ENCODE assay signal across 10 cellular contexts in genomic region chr10:5589963-5590511, GRCh38.
DNase-seq lines count a peak whose midpoint lies in the region; ATAC-seq and TF ChIP-seq lines count a peak whose summit lies in the region.
"Had no signal": no experiment of that assay in that cellular context is flagged by ENCODE, and none has a peak within 500 bp of the region (broad histone marks: within the 10 kb centered on the region; RNA-seq: fewer than 3 reads in every experiment).

No MANE protein-coding gene starts in this region.

- no peaks in the 10 kb centered on the region for H3K36me3 ChIP-seq in neural progenitor cell

- H3F3A ChIP-seq in neural progenitor cell (ENCODE audit: low read depth): peaks cover 10% of the 10 kb centered on the region

- peaks cover 44% of the 10 kb centered on the region for H3K4me1 ChIP-seq in neural progenitor cell

- DNase-seq in EH (ENCODE audit: low read depth) (peak; percentile 65), OCI-M1 (lab: John Stamatoyannopoulos, UW) (peak; percentile 78), chondrocyte (ENCODE audit: low spot score) (peak; percentile 54), neural progenitor cell (ENCODE audit: low spot score) (no peak), NCI-H226 (no peak), NCI-H748 treated with DMSO at 0.1 percent for 48 hours (lab: John Stamatoyannopoulos, UW) (no peak), HEK293T (ENCODE audit: extremely low spot score) (no peak)
- DNase-seq: cortex of kidney, NCI-H1417 treated with DMSO at 0.1 percent for 48 hours had no signal

- TF ChIP-seq CTCF in chondrocyte (IDR thresholded peaks at IDR 0.05): peak; percentile 55
- peak; percentile 16 for TF ChIP-seq CTCF in neural progenitor cell (IDR thresholded peaks at IDR 0.05)

- H3K27ac ChIP-seq in neural progenitor cell: no peak overlapping the region

- POLR2A ChIA-PET in HEK293T (lab: Yijun Ruan, JAX): interaction anchor here (0.9 kb wide), 1 partner anchor 144 kb away, joined by 3 read pairs; no protein-coding TSS in a partner anchor

- H3K4me1 Mint-ChIP-seq in chondrocyte (ENCODE audit: low read depth) (peaks cover 31% of the 10 kb centered on the region), neural progenitor cell (peaks cover 80% of the 10 kb centered on the region)

- no peaks in the 10 kb centered on the region for H3K27me3 ChIP-seq in neural progenitor cell

- no peaks in the 10 kb centered on the region for H3K9me3 ChIP-seq in neural progenitor cell (ENCODE audit: low read depth)

- ATAC-seq in HG03469 (IDR thresholded peaks at IDR 0.05; ENCODE audit: unreplicated experiment): no peak

- H3K36me3 Mint-ChIP-seq in chondrocyte (ENCODE audit: low read depth) (no peaks in the 10 kb centered on the region), neural progenitor cell (no peaks in the 10 kb centered on the region)

- H3K4me2 ChIP-seq in neural progenitor cell: no peak overlapping the region

- H3K27ac Mint-ChIP-seq in chondrocyte (ENCODE audit: unreplicated experiment) (no peak overlapping the region), neural progenitor cell (peak overlapping the region; percentile 76)

- H2AFZ ChIP-seq in neural progenitor cell (replicated peaks): peak overlapping the region; percentile 13

- no peak overlapping the region for H3K4me3 Mint-ChIP-seq in chondrocyte (ENCODE audit: unreplicated experiment)
- peak overlapping the region; percentile 19 for H3K4me3 Mint-ChIP-seq in neural progenitor cell

- no peaks in the 10 kb centered on the region for H4K20me1 ChIP-seq in neural progenitor cell (ENCODE audit: low read depth)

- no peaks in the 10 kb centered on the region for H3K79me2 ChIP-seq in neural progenitor cell (ENCODE audit: low read depth)

- no peak overlapping the region for H3K4me3 ChIP-seq in neural progenitor cell

- CTCF ChIA-PET in HEK293T (lab: Yijun Ruan, JAX): interaction anchor here (0.8 kb wide), 1 partner anchor 22 kb away, joined by 3 read pairs; no protein-coding TSS in a partner anchor

- no peaks in the 10 kb centered on the region for H3K27me3 Mint-ChIP-seq in chondrocyte (ENCODE audit: low read depth)
- peaks cover 6% of the 10 kb centered on the region for H3K27me3 Mint-ChIP-seq in neural progenitor cell (ENCODE audit: insufficient read depth, low read depth)

- H3K9me3 Mint-ChIP-seq in chondrocyte (ENCODE audit: low read depth): no peaks in the 10 kb centered on the region
- H3K9me3 Mint-ChIP-seq in neural progenitor cell: no peaks in the 10 kb centered on the region

- H3K9ac ChIP-seq in neural progenitor cell: no peak overlapping the region

TF ChIP-seq in HEK293T, 16 proteins besides CTCF, POLR2A, EP300 and RAD21:
- TF ChIP-seq L3MBTL2 (conservative IDR thresholded peaks at IDR 0.05) (no peak), NFRKB (IDR thresholded peaks at IDR 0.05) (no peak), ARNT (IDR thresholded peaks at IDR 0.05) (no peak), TARDBP (IDR thresholded peaks at IDR 0.05) (no peak), PKNOX1 (IDR thresholded peaks at IDR 0.05) (no peak), FOXA1 (IDR thresholded peaks at IDR 0.05) (no peak), ZNF384 (IDR thresholded peaks at IDR 0.05) (no peak), FOXM1 (IDR thresholded peaks at IDR 0.05; ENCODE audit: borderline replicate concordance) (no peak), BHLHE40 (IDR thresholded peaks at IDR 0.05; ENCODE audit: borderline replicate concordance) (no peak), FOXK2 (IDR thresholded peaks at IDR 0.05) (no peak), ELF4 (IDR thresholded peaks at IDR 0.05) (no peak), HDGF (IDR thresholded peaks at IDR 0.05; ENCODE audit: borderline replicate concordance) (no peak), CTBP1 (IDR thresholded peaks at IDR 0.05; ENCODE audit: borderline replicate concordance) (no peak), SUZ12 (IDR thresholded peaks at IDR 0.05) (no peak)

Comparison
In these comparisons a context has a peak if more than half of its experiments do, and no peak if none do; other contexts are left out.
1. DNase-seq: peak in EH (single experiment), OCI-M1 (single experiment) and chondrocyte (single experiment); none in neural progenitor cell (single experiment), NCI-H226 (single experiment), NCI-H748 treated with DMSO at 0.1 percent for 48 hours (single experiment) and HEK293T (single experiment).